In genomic region chr1:57857809-57858208, GRCh38 we compare ENCODE assay signal across 1 cellular context.
TF ChIP-seq lines count a peak whose summit lies in the region.

No MANE protein-coding gene starts in this region.

TF ChIP-seq in endothelial cell of umbilical vein, 7 proteins besides CTCF, POLR2A, EP300 and RAD21 (continued from another document):
- TF ChIP-seq MAX (IDR thresholded peaks at IDR 0.05; ENCODE audit: insufficient read depth, insufficient read length), result no peak
